ENCODE assay signal across 18 cellular contexts in genomic region chr12:87924149-87924548, GRCh38.
A peak's percentile ranks its signal among the peaks of the same experiment; 100 is the strongest.
DNase-seq lines count a peak whose midpoint lies in the region; ATAC-seq lines count a peak whose summit lies in the region.
"Had no signal": no experiment of that assay in that cellular context is flagged by ENCODE, and none has a peak within 500 bp of the region (broad histone marks: within the 10 kb centered on the region; RNA-seq: fewer than 3 reads in every experiment).

No MANE protein-coding gene starts in this region.

- no peak for ATAC-seq in GM21576 (IDR thresholded peaks at IDR 0.05; ENCODE audit: unreplicated experiment)

- peak; percentile 12 for DNase-seq in Ammon's horn (ENCODE audit: low spot score)
- peak; percentile 11 for DNase-seq in astrocyte of the hippocampus (ENCODE audit: low read depth, low spot score)
- DNase-seq in fibroblast of the conjunctiva (ENCODE audit: low read depth) = peak; percentile 22
- DNase-seq in putamen (ENCODE audit: low spot score) = peak; percentile 56
- DNase-seq in stimulated activated CD4-positive, alpha-beta T cell treated with anti-CD3 and anti-CD28 coated beads, Interleukin-2, amount 100 ng/mL, for 24 hours = no peak
- no peak for DNase-seq in stimulated activated CD4-positive, alpha-beta T cell treated with anti-CD3 and anti-CD28 coated beads, Interleukin-2, amount 100 ng/mL, for 48 hours
- no peak for DNase-seq in T-helper 9 cell
- DNase-seq: COR-L47, DMS53, H9, Kasumi-1, NCI-H1105 treated with DMSO at 0.1 percent for 48 hours, NCI-H187, NCI-H345, NCI-H69, OCI-M1, SHP77 treated with DMSO at 0.1 percent for 48 hours had no signal

Comparison
In these comparisons a context has a peak if more than half of its experiments do, and no peak if none do; other contexts are left out.
1. DNase-seq: peak in Ammon's horn (single experiment), astrocyte of the hippocampus (single experiment), fibroblast of the conjunctiva (single experiment) and putamen (single experiment); none in stimulated activated CD4-positive, alpha-beta T cell treated with anti-CD3 and anti-CD28 coated beads, Interleukin-2, amount 100 ng/mL, for 24 hours (0 of 2), stimulated activated CD4-positive, alpha-beta T cell treated with anti-CD3 and anti-CD28 coated beads, Interleukin-2, amount 100 ng/mL, for 48 hours (0 of 2) and T-helper 9 cell (single experiment).